ENCODE assay signal across 8 cellular contexts in genomic region chr11:62709262-62710000, GRCh38. TPM values are rescaled to one million over a fixed set of nuclear protein-coding genes. Genes with fewer than 3 reads are reported as not detected.
DNase-seq lines count a peak whose midpoint lies in the region; ATAC-seq and TF ChIP-seq lines count a peak whose summit lies in the region.

No MANE protein-coding gene starts in this region.

- peak overlapping the region; percentile 62 for H3K4me3 ChIP-seq in epithelial cell of proximal tubule (ENCODE audit: low read depth, low read length)

- DNase-seq in C1 segment of cervical spinal cord (lab: John Stamatoyannopoulos, UW) (peak; percentile 64 to 96 (median 91)), NOMO-1 treated with dmso at 0.1 percent for 144 hours (lab: John Stamatoyannopoulos, UW; ENCODE audit: unreplicated experiment) (peak; percentile 98), activated T-cell treated with anti-CD3 and anti-CD28 coated beads for 48 hours (ENCODE audit: low read depth) (peak; percentile 89), epithelial cell of proximal tubule (ENCODE audit: low read depth) (peak; percentile 74), mucosa of gallbladder (ENCODE audit: low spot score) (peak; percentile 98)
- DNase-seq in stimulated activated CD8-positive, alpha-beta memory T cell treated with anti-CD3 and anti-CD28 coated beads, Interleukin-4, amount 100 ng/mL, for 1 hour (ENCODE audit: low read depth in 2 of 2, low spot score in 1 of 2): peak; percentile 94

- ATAC-seq in GM19395 (IDR thresholded peaks at IDR 0.05; ENCODE audit: unreplicated experiment) (peak; percentile 70), HG03571 (IDR thresholded peaks at IDR 0.05; ENCODE audit: unreplicated experiment) (peak; percentile 60)

- no peak for TF ChIP-seq CTCF in epithelial cell of proximal tubule (conservative IDR thresholded peaks at IDR 0.05; ENCODE audit: low read depth, low read length)

RNA-seq across cellular contexts. Expression of gene GNG3, which starts 2.0 kb away (rescaled TPM):
- total RNA-seq in epithelial cell of proximal tubule: not detected in 2 replicates
- total RNA-seq in mucosa of gallbladder: 0.40 TPM

RNA-seq across cellular contexts. Expression of gene BSCL2, which starts 2.2 kb away (rescaled TPM):
- total RNA-seq in epithelial cell of proximal tubule (42.1 and 96.6 TPM in 2 replicates), mucosa of gallbladder (108 TPM)

RNA-seq across cellular contexts. Expression of gene HNRNPUL2, which starts 17.8 kb away (rescaled TPM):
- total RNA-seq in epithelial cell of proximal tubule (8.0 and 8.5 TPM in 2 replicates), mucosa of gallbladder (51.9 TPM)

RNA-seq across cellular contexts. Expression of gene TTC9C, which starts 18.9 kb away (rescaled TPM):
- 35.7 and 39.1 TPM in 2 replicates for total RNA-seq in epithelial cell of proximal tubule
- 38.9 TPM for total RNA-seq in mucosa of gallbladder

RNA-seq across cellular contexts. Expression of gene LRRN4CL, which starts 20.1 kb away (rescaled TPM):
- total RNA-seq in epithelial cell of proximal tubule (not detected in 2 replicates), mucosa of gallbladder (4.3 TPM)

Comparison
In these comparisons a context has a peak if more than half of its experiments do, and no peak if none do; other contexts are left out.
1. Peak in every context shown above with its lines: DNase-seq, ATAC-seq and H3K4me3 ChIP-seq.